16 cellular contexts compared by ENCODE assay signal in the genomic region with DNA sequence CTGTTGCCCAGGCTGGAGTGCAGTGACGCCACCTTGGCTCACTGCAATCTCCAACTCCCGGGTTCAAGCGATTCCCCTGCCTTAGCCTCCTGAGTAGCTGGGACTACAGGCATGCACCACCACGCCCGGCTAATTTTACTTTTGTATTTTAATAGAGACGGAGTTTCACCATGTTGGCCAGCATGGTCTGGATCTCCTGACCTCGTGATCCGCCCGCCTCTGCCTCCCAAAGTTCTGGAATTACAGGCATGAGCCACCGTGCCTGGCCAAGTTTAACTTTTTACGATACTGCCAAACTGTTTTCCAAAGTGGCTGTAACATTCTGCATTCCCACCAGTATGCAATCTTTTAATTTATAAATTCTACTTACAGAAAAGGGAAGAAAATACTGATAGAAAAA. TPM values are rescaled to one million over a fixed set of nuclear protein-coding genes. Genes with fewer than 3 reads are reported as not detected.
"Had no signal": no experiment of that assay in that cellular context is flagged by ENCODE, and none has a peak within 500 bp of the region (broad histone marks: within the 10 kb centered on the region; RNA-seq: fewer than 3 reads in every experiment).

No MANE protein-coding gene starts in this region.

RNA-seq across cellular contexts. Expression of a gene that starts 9.7 kb away (rescaled TPM):
- total RNA-seq: endothelial cell of umbilical vein, epithelial cell of proximal tubule, foreskin keratinocyte had no signal
- polyA plus RNA-seq: endothelial cell of umbilical vein, foreskin keratinocyte had no signal

RNA-seq across cellular contexts. Expression of a gene that starts 46.0 kb away (rescaled TPM):
- total RNA-seq: chondrocyte, dermis blood vessel endothelial cell, dermis microvascular lymphatic vessel endothelial cell, endodermal cell, endothelial cell of umbilical vein, epithelial cell of proximal tubule, esophagus mucosa, esophagus muscularis mucosa, esophagus squamous epithelium, fibroblast of lung, fibroblast of villous mesenchyme, foreskin keratinocyte, gastroesophageal sphincter, glomerular endothelial cell, heart left ventricle had no signal
- polyA plus RNA-seq: endothelial cell of umbilical vein, esophagus, fibroblast of lung, foreskin keratinocyte, heart left ventricle had no signal
